Comparison of ENCODE assay signal across 8 cellular contexts in the genomic region with DNA sequence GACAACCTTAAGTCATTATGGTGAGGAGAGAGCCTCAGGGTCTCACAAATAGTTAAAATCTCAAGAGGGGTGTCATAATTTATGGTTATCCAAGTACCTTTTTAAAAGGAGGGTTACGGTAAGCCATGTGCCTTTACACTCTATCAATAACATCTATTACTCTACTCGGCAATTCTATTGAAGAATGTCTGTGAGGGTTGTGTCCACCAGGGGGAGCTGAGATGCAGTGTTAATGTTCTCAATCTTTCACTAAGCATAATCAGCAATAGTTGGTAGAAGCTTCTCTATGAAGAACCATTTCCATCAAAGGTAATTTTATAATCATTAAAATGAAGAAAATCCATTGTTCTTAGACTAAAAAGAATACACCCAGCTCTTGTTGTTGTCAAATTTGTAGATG.
A peak's percentile ranks its signal among the peaks of the same experiment; 100 is the strongest.
DNase-seq lines count a peak whose midpoint lies in the region; ATAC-seq, FAIRE-seq and TF ChIP-seq lines count a peak whose summit lies in the region.

No MANE protein-coding gene starts in this region.

- H3K27me3 ChIP-seq in brain microvascular endothelial cell (replicated peaks) (no peaks in the 10 kb centered on the region), sigmoid colon (no peaks in the 10 kb centered on the region)

- H3K4me3 ChIP-seq in brain microvascular endothelial cell (ENCODE audit: low read depth, low read length) = no peak overlapping the region
- H3K4me3 ChIP-seq in sigmoid colon = no peak overlapping the region

- H3K4me3 Mint-ChIP-seq in mesothelial cell of epicardium = no peak overlapping the region

- H3K27ac ChIP-seq in brain microvascular endothelial cell = no peak overlapping the region
- H3K27ac ChIP-seq in sigmoid colon = no peak overlapping the region

- peak; percentile 73 for TF ChIP-seq CTCF in D721Med (IDR thresholded peaks at IDR 0.05; ENCODE audit: insufficient read depth, missing control alignments)
- TF ChIP-seq CTCF in brain microvascular endothelial cell (IDR thresholded peaks at IDR 0.05; ENCODE audit: low read depth, low read length, missing control alignments) = peak; percentile 42
- TF ChIP-seq CTCF in mesothelial cell of epicardium (IDR thresholded peaks at IDR 0.05; ENCODE audit: unreplicated experiment) = peak; percentile 34
- peak in 2 of 4 experiments; percentile 12 to 19 for TF ChIP-seq CTCF in sigmoid colon (IDR thresholded peaks at IDR 0.05)

- peaks cover 2% of the 10 kb centered on the region for H3K27me3 Mint-ChIP-seq in mesothelial cell of epicardium (ENCODE audit: low read depth)

- no peak overlapping the region for H3K27ac Mint-ChIP-seq in mesothelial cell of epicardium

- DNase-seq in D721Med (ENCODE audit: insufficient read length, low spot score) (no peak), RPMI8226 (peak; percentile 24), brain microvascular endothelial cell (peak; percentile 12), mesothelial cell of epicardium (ENCODE audit: low spot score in 2 of 2, unreplicated experiment in 2 of 2) (no peak), sigmoid colon (no peak), COLO829 (ENCODE audit: low spot score) (no peak)

- 10 to 38% methylated on average over 2 of the region's 2 CpGs for WGBS in sigmoid colon, 2 donors

- no peaks in the 10 kb centered on the region for H3K4me1 ChIP-seq in sigmoid colon

- in situ Hi-C loops in brain microvascular endothelial cell (cut with HindIII; ENCODE audit: low pct_ligation_motif_present, low sequenced_read_pairs) = no loop called here

- no peaks in the 10 kb centered on the region for H3K9me3 Mint-ChIP-seq in mesothelial cell of epicardium

- H3K36me3 Mint-ChIP-seq in mesothelial cell of epicardium = no peaks in the 10 kb centered on the region

- TF ChIP-seq EP300 in sigmoid colon (IDR thresholded peaks at IDR 0.05) = no peak

- H3K36me3 ChIP-seq in brain microvascular endothelial cell (replicated peaks) (no peaks in the 10 kb centered on the region), sigmoid colon (no peaks in the 10 kb centered on the region)

- H3K4me1 Mint-ChIP-seq in mesothelial cell of epicardium = peaks cover 3% of the 10 kb centered on the region

- intact Hi-C loops in sigmoid colon (cut with DNase I) = no loop called here

- ATAC-seq in GM19351 (IDR thresholded peaks at IDR 0.05; ENCODE audit: unreplicated experiment) (peak; percentile 96), HG03354 (IDR thresholded peaks at IDR 0.05; ENCODE audit: poor library complexity, severe bottlenecking, unreplicated experiment) (peak; percentile 91)

- no peak for TF ChIP-seq POLR2A in sigmoid colon (IDR thresholded peaks at IDR 0.05)

- no peaks in the 10 kb centered on the region for H3K9me3 ChIP-seq in sigmoid colon

- peak; percentile 91 for FAIRE-seq in D721Med (lab: Jason Lieb, UNC)

Comparison
In these comparisons a context has a peak if more than half of its experiments do, and no peak if none do; other contexts are left out.
1. DNase-seq: peak in RPMI8226 (single experiment) and brain microvascular endothelial cell (single experiment); none in D721Med (single experiment), mesothelial cell of epicardium (0 of 2), sigmoid colon (single experiment) and COLO829 (single experiment).